Comparison of ENCODE assay signal across 26 cellular contexts in genomic region chr3:178646205-178646604, GRCh38.
DNase-seq lines count a peak whose midpoint lies in the region; ATAC-seq and TF ChIP-seq lines count a peak whose summit lies in the region.
"Had no signal": no experiment of that assay in that cellular context is flagged by ENCODE, and none has a peak within 500 bp of the region (broad histone marks: within the 10 kb centered on the region; RNA-seq: fewer than 3 reads in every experiment).

No MANE protein-coding gene starts in this region.

- H3K27me3 ChIP-seq in foreskin keratinocyte, result no peaks in the 10 kb centered on the region
- H3K27me3 ChIP-seq: dorsolateral prefrontal cortex, hepatocyte, neutrophil, testis, vagina had no signal

- DNase-seq in LHCN-M2 (ENCODE audit: low read depth), result peak; percentile 58
- DNase-seq in NCI-H69 (lab: John Stamatoyannopoulos, UW), result peak; percentile 91
- DNase-seq in foreskin keratinocyte, result no peak
- DNase-seq in retina, result peak; percentile 19
- DNase-seq in NCI-H345 treated with DMSO at 0.1 percent for 48 hours (lab: John Stamatoyannopoulos, UW; ENCODE audit: unreplicated experiment), result no peak
- no peak for DNase-seq in NCI-H2107 (lab: John Stamatoyannopoulos, UW)
- DNase-seq: activated CD4-positive, alpha-beta T cell treated with anti-CD3 and anti-CD28 coated beads for 36 hours; activated naive CD4-positive, alpha-beta T cell treated with anti-CD3 and anti-CD28 coated beads for 36 hours; activated T-cell treated with anti-CD3 and anti-CD28 coated beads, Interleukin-2, amount 50 U/mL, for 48 hours; CD8-positive, alpha-beta memory T cell; DND-41; dorsolateral prefrontal cortex; NCI-H1105; NCI-H2171; NCI-H774; PC-9; psoas muscle; small intestine; stimulated activated CD4-positive, alpha-beta T cell treated with anti-CD3 and anti-CD28 coated beads, Interleukin-2, amount 100 ng/mL, for 24 hours; testis had no signal

- ATAC-seq in foreskin keratinocyte (peak; percentile 42), GM19463 (IDR thresholded peaks at IDR 0.05; ENCODE audit: unreplicated experiment) (no peak)
- ATAC-seq: activated CD4-positive, alpha-beta T cell treated with anti-CD3 and anti-CD28 coated beads for 36 hours; GM12878; psoas muscle; stimulated activated memory B cell treated with anti-CD40 and anti-IgM and Interleukin-4, amounts not matched to agents 10 μg/mL and 1 μg/mL and 100 μg/mL, for 72 hours had no signal

- H3K27ac ChIP-seq in foreskin keratinocyte, result no peak overlapping the region
- H3K27ac ChIP-seq: hepatocyte, neutrophil, PC-9, psoas muscle, testis, vagina had no signal

- no peaks in the 10 kb centered on the region for H3K4me1 ChIP-seq in foreskin keratinocyte
- H3K4me1 ChIP-seq: psoas muscle, testis, vagina had no signal

- no peak for TF ChIP-seq CTCF in foreskin keratinocyte (conservative IDR thresholded peaks at IDR 0.05)

Comparison
In these comparisons a context has a peak if more than half of its experiments do, and no peak if none do; other contexts are left out.
1. DNase-seq: peak in LHCN-M2 (single experiment), NCI-H69 (single experiment) and retina (single experiment); none in foreskin keratinocyte (0 of 2), NCI-H345 treated with DMSO at 0.1 percent for 48 hours (single experiment) and NCI-H2107 (single experiment).